In genomic region chr6:146829792-146830565, GRCh38 we compare ENCODE assay signal across 18 cellular contexts.
DNase-seq lines count a peak whose midpoint lies in the region; ATAC-seq and TF ChIP-seq lines count a peak whose summit lies in the region.
"Had no signal": no experiment of that assay in that cellular context is flagged by ENCODE, and none has a peak within 500 bp of the region (broad histone marks: within the 10 kb centered on the region; RNA-seq: fewer than 3 reads in every experiment).

No MANE protein-coding gene starts in this region.

- no peak overlapping the region for H4K91ac ChIP-seq in H9 (ENCODE audit: insufficient read length, low read depth, low read length)

- no peaks in the 10 kb centered on the region for H3K79me2 ChIP-seq in H9 (ENCODE audit: insufficient read depth, low read length)

- H3K4me2 ChIP-seq in H9 (ENCODE audit: insufficient read depth, insufficient read length, low read length) = no peak overlapping the region
- H3K4me2 ChIP-seq: BLaER1 treated with 17β-estradiol and CSF1 and Interleukin-3, amounts not matched to agents 10 nM and 100 nM had no signal

- no peaks in the 10 kb centered on the region for H3K9me3 ChIP-seq in H9 (ENCODE audit: control insufficient read depth, low read depth, low read length)
- H3K9me3 ChIP-seq in HUES64 (ENCODE audit: insufficient read depth, low read depth, low read length) = no peaks in the 10 kb centered on the region
- H3K9me3 ChIP-seq in endodermal cell (ENCODE audit: control insufficient read depth, low read length) = peaks cover 48% of the 10 kb centered on the region

- no peaks in the 10 kb centered on the region for H3K36me3 ChIP-seq in HUES64 (ENCODE audit: insufficient read depth, low read length)
- no peaks in the 10 kb centered on the region for H3K36me3 ChIP-seq in endodermal cell (ENCODE audit: control insufficient read depth, insufficient read depth, low read length)
- H3K36me3 ChIP-seq: BLaER1 treated with 17β-estradiol and CSF1 and Interleukin-3, amounts not matched to agents 10 nM and 100 nM had no signal

- peaks cover 5% of the 10 kb centered on the region; the same call in 1 of the 2 replicates for H3K4me1 ChIP-seq in H9 (ENCODE audit: insufficient read depth, low read length)
- H3K4me1 ChIP-seq in HUES64 (ENCODE audit: insufficient read depth, low read length) = peaks cover 31% of the 10 kb centered on the region
- peaks cover 12% of the 10 kb centered on the region for H3K4me1 ChIP-seq in endodermal cell (ENCODE audit: control insufficient read depth, insufficient read depth, low read length)
- H3K4me1 ChIP-seq: BLaER1 treated with 17β-estradiol and CSF1 and Interleukin-3, amounts not matched to agents 10 nM and 100 nM had no signal

- no peaks in the 10 kb centered on the region for H4K20me1 ChIP-seq in H9 (ENCODE audit: control insufficient read depth, insufficient read depth, insufficient read length)
- H4K20me1 ChIP-seq: BLaER1 treated with 17β-estradiol and CSF1 and Interleukin-3, amounts not matched to agents 10 nM and 100 nM had no signal

- H4K5ac ChIP-seq in H9 (ENCODE audit: insufficient read length, low read depth, low read length) = no peak overlapping the region

- peak overlapping the region in 2 of 3 experiments; percentile 82 to 95; a peak in 5 of 7 replicates for H3K27ac Mint-ChIP-seq in H9
- H3K27ac Mint-ChIP-seq in endodermal cell = no peak overlapping the region
- H3K27ac Mint-ChIP-seq: B cell; CD8-positive, alpha-beta T cell had no signal

- H3K23me2 ChIP-seq in H9 (ENCODE audit: insufficient read length, low read depth, low read length, poor library complexity, severe bottlenecking) = no peaks in the 10 kb centered on the region

- no peak overlapping the region for H3K4ac ChIP-seq in H9 (ENCODE audit: low read depth, low read length)

- no peaks in the 10 kb centered on the region for H3K27me3 ChIP-seq in H9 (ENCODE audit: insufficient read depth, low read length)
- H3K27me3 ChIP-seq in HUES64 (ENCODE audit: insufficient read depth, low read length) = no peaks in the 10 kb centered on the region
- no peaks in the 10 kb centered on the region for H3K27me3 ChIP-seq in endodermal cell (ENCODE audit: control insufficient read depth, insufficient read depth, low read length, poor library complexity, severe bottlenecking)
- H3K27me3 ChIP-seq: BLaER1 treated with 17β-estradiol and CSF1 and Interleukin-3, amounts not matched to agents 10 nM and 100 nM had no signal

- no peak overlapping the region for H3T11ph ChIP-seq in H9 (ENCODE audit: low read length)

- H4K8ac ChIP-seq in H9 (replicated peaks; ENCODE audit: insufficient read length, low read depth, low read length) = no peak overlapping the region

- H3K23ac ChIP-seq in H9 (ENCODE audit: insufficient read length, low read depth, low read length) = no peak overlapping the region

- no peak overlapping the region for H2BK20ac ChIP-seq in H9 (ENCODE audit: low read depth, low read length, poor library complexity, severe bottlenecking)

- no peak overlapping the region for H3K14ac ChIP-seq in H9 (ENCODE audit: insufficient read depth, low read length)

- H3K4me3 Mint-ChIP-seq in H9 (no peak overlapping the region; a peak in 1 of 5 replicates), endodermal cell (no peak overlapping the region)
- H3K4me3 Mint-ChIP-seq: B cell; CD8-positive, alpha-beta T cell had no signal

- H2BK12ac ChIP-seq in H9 (ENCODE audit: insufficient read length, low read depth, low read length) = no peak overlapping the region

- DNase-seq in ELF-1 (ENCODE audit: low read depth, low spot score) (peak; percentile 13), H9 (no peak), endodermal cell (no peak), DMS 273 (lab: John Stamatoyannopoulos, UW; ENCODE audit: unreplicated experiment) (no peak), COLO668 (lab: John Stamatoyannopoulos, UW; ENCODE audit: unreplicated experiment) (no peak)
- DNase-seq: CD8-positive, alpha-beta T cell; COR-L47; DMS79; GF-D8; HCEC 1CT; IMR-90; Karpas-422; KBM-7 had no signal

- ATAC-seq in GM19328 (IDR thresholded peaks at IDR 0.05; ENCODE audit: unreplicated experiment) = no peak
- ATAC-seq: CD8-positive, alpha-beta T cell had no signal

- no peak overlapping the region for H2AK5ac ChIP-seq in H9 (ENCODE audit: insufficient read length, low read length)

- H3K27ac ChIP-seq in H9 (ENCODE audit: insufficient read length, low read depth, low read length) (no peak overlapping the region), HUES64 (ENCODE audit: low read depth, low read length) (peak overlapping the region; percentile 52; the same call in 1 of the 2 replicates), endodermal cell (ENCODE audit: low read depth, low read length) (no peak overlapping the region)
- H3K27ac ChIP-seq: BLaER1 treated with 17β-estradiol and CSF1 and Interleukin-3, amounts not matched to agents 10 nM and 100 nM; HL-60 had no signal

- no peak overlapping the region for H2BK15ac ChIP-seq in H9 (ENCODE audit: low read depth, low read length)

- H3K9me3 Mint-ChIP-seq in H9 (peaks cover 3 to 5% of the 10 kb centered on the region in 2 experiments; a peak in 3 of 5 replicates), endodermal cell (peaks cover 49% of the 10 kb centered on the region)
- H3K9me3 Mint-ChIP-seq: CD8-positive, alpha-beta T cell had no signal

- no peak overlapping the region for H2AFZ ChIP-seq in H9 (ENCODE audit: low read length)

- H3K79me1 ChIP-seq in H9 (ENCODE audit: insufficient read depth, low read depth, low read length, poor library complexity, severe bottlenecking) = no peaks in the 10 kb centered on the region

- H3K4me3 ChIP-seq in HUES64 (ENCODE audit: low read length) (no peak overlapping the region), endodermal cell (ENCODE audit: low read length) (peak overlapping the region; percentile 60)
- H3K4me3 ChIP-seq: BLaER1 treated with 17β-estradiol and CSF1 and Interleukin-3, amounts not matched to agents 10 nM and 100 nM had no signal

- no peak overlapping the region for H3K56ac ChIP-seq in H9 (ENCODE audit: insufficient read length, low read depth, low read length)

- H3K4me1 Mint-ChIP-seq in H9 (peaks cover 56 to 60% of the 10 kb centered on the region in 2 experiments), endodermal cell (peaks cover 21% of the 10 kb centered on the region)
- H3K4me1 Mint-ChIP-seq: B cell had no signal

- TF ChIP-seq CTCF in H9 (conservative IDR thresholded peaks at IDR 0.05) (no peak), endodermal cell (conservative IDR thresholded peaks at IDR 0.05) (no peak)

- no peak overlapping the region for H2BK120ac ChIP-seq in H9 (ENCODE audit: low read depth, low read length, poor library complexity, severe bottlenecking)

- WGBS in H9 (ENCODE audit: extremely low coverage, insufficient read length, low lambda C conversion rate) = no CpG with 5 or more reads among the region's 1 CpG
- WGBS in HUES64 = 61% methylated on average over 1 of the region's 1 CpG
- WGBS in endodermal cell (ENCODE audit: insufficient coverage in 1 of 2, insufficient read length in 1 of 2), 2 experiments = 77 to 86% methylated on average over 1 of the region's 1 CpG

- H3K27me3 Mint-ChIP-seq in H9 (ENCODE audit: low read depth) (no peaks in the 10 kb centered on the region), endodermal cell (ENCODE audit: insufficient read depth) (no peaks in the 10 kb centered on the region)

- no peak overlapping the region for H3K18ac ChIP-seq in H9 (ENCODE audit: insufficient read length, low read depth, low read length)

- no peak overlapping the region for H2BK5ac ChIP-seq in H9 (ENCODE audit: insufficient read length, low read length)

- H3K9ac ChIP-seq in H9 (ENCODE audit: extremely low read depth, insufficient read length, low read length) (no peak overlapping the region), HUES64 (ENCODE audit: low read depth, low read length) (no peak overlapping the region), endodermal cell (ENCODE audit: extremely low read depth, low read length, poor library complexity, severe bottlenecking) (no peak overlapping the region)
- H3K9ac ChIP-seq: BLaER1 treated with 17β-estradiol and CSF1 and Interleukin-3, amounts not matched to agents 10 nM and 100 nM had no signal

- H3K36me3 Mint-ChIP-seq in H9 (ENCODE audit: insufficient read depth in 1 of 3, low read depth in 3 of 3) (peaks cover 0 to 18% (median 3%) of the 10 kb centered on the region in 3 experiments; a peak in 5 of 7 replicates), endodermal cell (ENCODE audit: low read depth) (peaks cover 22% of the 10 kb centered on the region)
- H3K36me3 Mint-ChIP-seq: CD8-positive, alpha-beta T cell had no signal
